16 cellular contexts compared by ENCODE assay signal in the genomic region with DNA sequence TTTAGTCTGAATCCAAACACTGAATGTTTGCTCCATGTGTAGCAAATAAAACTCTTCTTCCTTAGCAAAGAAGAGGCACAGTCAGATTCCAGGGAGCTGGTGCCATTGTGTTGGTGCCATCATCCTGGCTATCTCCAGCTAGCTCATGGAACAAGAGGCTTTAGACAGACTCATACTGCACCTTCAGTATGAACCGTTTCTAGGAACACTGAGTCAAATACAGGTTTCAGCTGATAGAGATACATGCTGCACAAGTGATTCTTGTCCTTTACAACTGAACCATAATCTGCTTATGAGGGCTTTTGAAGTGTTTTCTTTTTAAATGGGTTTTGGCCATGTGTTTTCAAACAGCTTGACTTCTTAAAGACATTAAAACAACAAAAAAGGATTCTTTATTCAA. TPM values are rescaled to one million over a fixed set of nuclear protein-coding genes. Genes with fewer than 3 reads are reported as not detected.
DNase-seq lines count a peak whose midpoint lies in the region; ATAC-seq and TF ChIP-seq lines count a peak whose summit lies in the region.
"Had no signal": no experiment of that assay in that cellular context is flagged by ENCODE, and none has a peak within 500 bp of the region (broad histone marks: within the 10 kb centered on the region; RNA-seq: fewer than 3 reads in every experiment).

No MANE protein-coding gene starts in this region.

- peaks cover 13% of the 10 kb centered on the region for H3K4me1 ChIP-seq in Loucy (ENCODE audit: insufficient read depth, low read length, poor library complexity, severe bottlenecking)

- H3K9me2 ChIP-seq in Loucy (replicated peaks; ENCODE audit: low read depth, low read length): no peaks in the 10 kb centered on the region

- H3F3A ChIP-seq in Loucy (ENCODE audit: low read depth): peaks cover 3% of the 10 kb centered on the region; the same call in 1 of the 2 replicates

- no peak for DNase-seq in activated T-cell treated with anti-CD3 and anti-CD28 coated beads, Interleukin-2, amount 50 U/mL, for 72 hours
- DNase-seq in activated T-cell treated with anti-CD3 and anti-CD28 coated beads, Interleukin-2, amount 50 U/mL, for 48 hours: no peak
- DNase-seq in SK-MEL-5 (ENCODE audit: low read depth, low spot score) (peak; percentile 22), MCF 10A (ENCODE audit: unreplicated experiment) (no peak)
- DNase-seq: C1 segment of cervical spinal cord; Calu3; CD4-positive, alpha-beta memory T cell; COR-L47; DMS153; DND-41; H9 had no signal

- TF ChIP-seq CTCF in Loucy (conservative IDR thresholded peaks at IDR 0.05; ENCODE audit: low read length) (no peak), MCF 10A (IDR thresholded peaks at IDR 0.05; ENCODE audit: unreplicated experiment) (no peak)

- intact Hi-C loops in MCF 10A (cut with micrococcal nuclease): no loop called here

- H4K20me1 ChIP-seq in Loucy (ENCODE audit: insufficient read depth, low read length, poor library complexity, severe bottlenecking): peaks cover 11% of the 10 kb centered on the region

- H3K9me3 Mint-ChIP-seq in activated T-cell treated with anti-CD3 and anti-CD28 coated beads, Interleukin-2, amount 50 U/mL, for 72 hours: no peaks in the 10 kb centered on the region
- H3K9me3 Mint-ChIP-seq in MCF 10A (ENCODE audit: unreplicated experiment): no peaks in the 10 kb centered on the region
- H3K9me3 Mint-ChIP-seq: CD4-positive, alpha-beta memory T cell; GM23338; H9 had no signal

- no peak overlapping the region for H3K4me3 ChIP-seq in Loucy (ENCODE audit: low read length, poor library complexity, severe bottlenecking)
- H3K4me3 ChIP-seq: GM23338 had no signal

- H3K36me3 ChIP-seq in Loucy (ENCODE audit: insufficient read depth, low read length): peaks cover 51% of the 10 kb centered on the region; the same call in 1 of the 2 replicates

- POLR2A ChIA-PET in MCF 10A (lab: Yijun Ruan, JAX): interaction anchor here (1.4 kb wide), 1 partner anchor 10 kb away, joined by 4 read pairs; no protein-coding TSS in a partner anchor

- ATAC-seq in activated T-cell treated with anti-CD3 and anti-CD28 coated beads, Interleukin-2, amount 50 U/mL, for 72 hours (replicated peaks in 1 of 2): peak; percentile 57 to 89
- ATAC-seq in HG02870 (IDR thresholded peaks at IDR 0.05; ENCODE audit: unreplicated experiment) (no peak), HG02840 (IDR thresholded peaks at IDR 0.05; ENCODE audit: low FRiP score, unreplicated experiment) (no peak)
- ATAC-seq: GM23338, HCT116 had no signal

- H3K36me3 Mint-ChIP-seq in activated T-cell treated with anti-CD3 and anti-CD28 coated beads, Interleukin-2, amount 50 U/mL, for 72 hours (ENCODE audit: insufficient read depth in 2 of 2): peaks cover 2 to 5% of the 10 kb centered on the region in 2 donors
- peaks cover 63% of the 10 kb centered on the region for H3K36me3 Mint-ChIP-seq in MCF 10A (ENCODE audit: insufficient read depth, unreplicated experiment)

- peak overlapping the region; percentile 19 for H3K27ac Mint-ChIP-seq in activated T-cell treated with anti-CD3 and anti-CD28 coated beads, Interleukin-2, amount 50 U/mL, for 72 hours
- H3K27ac Mint-ChIP-seq in MCF 10A (ENCODE audit: low read depth, unreplicated experiment): no peak overlapping the region
- H3K27ac Mint-ChIP-seq: CD4-positive, alpha-beta memory T cell; GM23338; H9 had no signal

- in situ Hi-C loops in SK-MEL-5 (cut with HindIII; ENCODE audit: low pct_unique_long_range_greater_than_20kb, low sequenced_read_pairs): no loop called here

- no peaks in the 10 kb centered on the region for H3K27me3 Mint-ChIP-seq in activated T-cell treated with anti-CD3 and anti-CD28 coated beads, Interleukin-2, amount 50 U/mL, for 72 hours (ENCODE audit: low read depth)
- no peaks in the 10 kb centered on the region for H3K27me3 Mint-ChIP-seq in MCF 10A (ENCODE audit: insufficient read depth, unreplicated experiment)
- H3K27me3 Mint-ChIP-seq: CD4-positive, alpha-beta memory T cell had no signal

- H3K9ac ChIP-seq in Loucy (ENCODE audit: low read depth, low read length, poor library complexity, severe bottlenecking): no peak overlapping the region

- H3K9me3 ChIP-seq in Loucy (ENCODE audit: insufficient read depth, low read depth, low read length): no peaks in the 10 kb centered on the region

- no peaks in the 10 kb centered on the region for H3K79me2 ChIP-seq in Loucy (ENCODE audit: insufficient read depth, low read length)

- peak overlapping the region in 1 of 2 donors; percentile 14 for H3K4me3 Mint-ChIP-seq in activated T-cell treated with anti-CD3 and anti-CD28 coated beads, Interleukin-2, amount 50 U/mL, for 72 hours
- H3K4me3 Mint-ChIP-seq in MCF 10A (ENCODE audit: unreplicated experiment): no peak overlapping the region
- H3K4me3 Mint-ChIP-seq: CD4-positive, alpha-beta memory T cell; GM23338; H9 had no signal

- no peak overlapping the region for H2AFZ ChIP-seq in Loucy (ENCODE audit: low read length)
- H2AFZ ChIP-seq: GM23338 had no signal

- peaks cover 5% of the 10 kb centered on the region for H3K4me1 Mint-ChIP-seq in activated T-cell treated with anti-CD3 and anti-CD28 coated beads, Interleukin-2, amount 50 U/mL, for 72 hours (ENCODE audit: low read depth)
- H3K4me1 Mint-ChIP-seq in MCF 10A (ENCODE audit: insufficient read depth, unreplicated experiment): no peaks in the 10 kb centered on the region
- H3K4me1 Mint-ChIP-seq: GM23338, H9 had no signal

- CTCF ChIA-PET in MCF 10A (lab: Yijun Ruan, JAX): interaction anchor here (1.3 to 1.5 kb wide), 2 partner anchors 39 to 382 kb away, joined by 3 to 4 read pairs; no protein-coding TSS in a partner anchor

- peak overlapping the region; percentile 22 for H3K4me2 ChIP-seq in Loucy (ENCODE audit: low read depth, low read length, poor library complexity, severe bottlenecking)
- H3K4me2 ChIP-seq: GM23338 had no signal

- no TSS peak for BruUV-seq in MCF 10A (replicated peaks; lab: Mats Ljungman, UMichigan)

- H3K27me3 ChIP-seq in Loucy (ENCODE audit: insufficient read depth, low read length, poor library complexity, severe bottlenecking): no peaks in the 10 kb centered on the region

RNA-seq across cellular contexts. Expression of a gene that starts 57.9 kb away (rescaled TPM):
- 10 to 100 TPM; 37.6 to 39.5 TPM for total RNA-seq in activated T-cell treated with anti-CD3 and anti-CD28 coated beads, Interleukin-2, amount 50 U/mL, for 72 hours
- 59.1 and 66.9 TPM in 2 replicates for total RNA-seq in SK-MEL-5 (2014; rRNA removed; shearing (Covaris generic))
- polyA plus RNA-seq in SK-MEL-5 (2015; cell fraction: cytosol; rRNA removed): 59.9 and 68.0 TPM in 2 replicates
- polyA plus RNA-seq in SK-MEL-5 (2015; cell fraction: nucleus; rRNA removed): 36.8 and 64.9 TPM in 2 replicates
- total RNA-seq in MCF 10A (2022): 77.7 and 82.7 TPM in 2 replicates

Comparison
In these comparisons a context has a peak if more than half of its experiments do, and no peak if none do; other contexts are left out.
1. ATAC-seq: peak in activated T-cell treated with anti-CD3 and anti-CD28 coated beads, Interleukin-2, amount 50 U/mL, for 72 hours (2 of 2); none in HG02870 (single experiment) and HG02840 (single experiment).